ENCODE assay signal across 1 cellular context in genomic region chr15:41971089-41971892, GRCh38.
A peak's percentile ranks its signal among the peaks of the same experiment; 100 is the strongest.
TF ChIP-seq lines count a peak whose summit lies in the region.

No MANE protein-coding gene starts in this region.

TF ChIP-seq in HEK293, 187 proteins besides CTCF, POLR2A, EP300 and RAD21 (continued from another document and continues in another):
- TF ChIP-seq MZF1 (tag by site-specific recombination; IDR thresholded peaks at IDR 0.05; ENCODE audit: borderline replicate concordance): peak; percentile 40; the same call in 1 of the 2 replicates
- TF ChIP-seq ZNF530 (tag by site-specific recombination; IDR thresholded peaks at IDR 0.05; ENCODE audit: low read depth): no peak
- no peak for TF ChIP-seq ZNF202 (tag by site-specific recombination; IDR thresholded peaks at IDR 0.05; ENCODE audit: borderline replicate concordance)
- TF ChIP-seq ZNF335 (tag by site-specific recombination; conservative IDR thresholded peaks at IDR 0.05): 0 out of 2 replicates have a peak, but pooled peaks have one; percentile 76
- no peak for TF ChIP-seq MEIS1 (CRISPR knock-in tag; IDR thresholded peaks at IDR 0.05; ENCODE audit: borderline replicate concordance)
- no peak for TF ChIP-seq ZNF239 (tag by site-specific recombination; IDR thresholded peaks at IDR 0.05)
- TF ChIP-seq INSM2 (tag by site-specific recombination; IDR thresholded peaks at IDR 0.05): no peak
- no peak for TF ChIP-seq FEZF1 (tag by site-specific recombination; IDR thresholded peaks at IDR 0.05)
- no peak for TF ChIP-seq KLF1 (tag by site-specific recombination; IDR thresholded peaks at IDR 0.05)
- TF ChIP-seq SP7 (tag by site-specific recombination; IDR thresholded peaks at IDR 0.05): peak; percentile 58; the same call in 1 of the 2 replicates
- TF ChIP-seq SP2 (tag by site-specific recombination; IDR thresholded peaks at IDR 0.05): peak; percentile 72
- TF ChIP-seq PATZ1 (tag by site-specific recombination; IDR thresholded peaks at IDR 0.05): peak; percentile 69
- no peak for TF ChIP-seq ZXDB (tag by site-specific recombination; IDR thresholded peaks at IDR 0.05)
- TF ChIP-seq PRDM6 (tag by site-specific recombination; IDR thresholded peaks at IDR 0.05): no peak
- peak; percentile 61 for TF ChIP-seq GLIS1 (tag by site-specific recombination; IDR thresholded peaks at IDR 0.05)
- TF ChIP-seq SCRT2 (tag by site-specific recombination; IDR thresholded peaks at IDR 0.05): peak; percentile 96
- no peak for TF ChIP-seq ZNF426 (tag by site-specific recombination; IDR thresholded peaks at IDR 0.05)
- peak; percentile 31; the same call in 1 of the 2 replicates for TF ChIP-seq ZBTB11 (tag by site-specific recombination; conservative IDR thresholded peaks at IDR 0.05; ENCODE audit: low read depth)
- TF ChIP-seq ZNF561 (tag by site-specific recombination; IDR thresholded peaks at IDR 0.05; ENCODE audit: borderline replicate concordance): 0 out of 2 replicates have a peak, but pooled peaks have one; percentile 36
- no peak for TF ChIP-seq ZNF302 (tag by site-specific recombination; IDR thresholded peaks at IDR 0.05; ENCODE audit: low read depth)
- TF ChIP-seq ZNF391 (tag by site-specific recombination; IDR thresholded peaks at IDR 0.05; ENCODE audit: borderline replicate concordance, low read depth): no peak
- TF ChIP-seq ZNF785 (tag by site-specific recombination; IDR thresholded peaks at IDR 0.05): no peak
- TF ChIP-seq ZNF112 (tag by site-specific recombination; IDR thresholded peaks at IDR 0.05): no peak
- no peak for TF ChIP-seq ZNF473 (tag by site-specific recombination; IDR thresholded peaks at IDR 0.05)
- TF ChIP-seq GLIS2 (tag by site-specific recombination; IDR thresholded peaks at IDR 0.05): peak; percentile 81
- TF ChIP-seq PRDM4 (tag by site-specific recombination; IDR thresholded peaks at IDR 0.05): peak; percentile 73
- peak; percentile 81 for TF ChIP-seq ZFHX2 (tag by site-specific recombination; conservative IDR thresholded peaks at IDR 0.05)
- peak; percentile 78; the same call in 1 of the 2 replicates for TF ChIP-seq ZNF24 (tag by site-specific recombination; IDR thresholded peaks at IDR 0.05)
- no peak for TF ChIP-seq ZNF398 (tag by site-specific recombination; IDR thresholded peaks at IDR 0.05)
- no peak for TF ChIP-seq GLI2 (tag by site-specific recombination; IDR thresholded peaks at IDR 0.05; ENCODE audit: borderline replicate concordance, low read depth)
- 0 out of 2 replicates have a peak, but pooled peaks have one; percentile 22 for TF ChIP-seq SCRT1 (tag by site-specific recombination; IDR thresholded peaks at IDR 0.05; ENCODE audit: borderline replicate concordance)
- TF ChIP-seq ATF2 (tag by site-specific recombination; IDR thresholded peaks at IDR 0.05; ENCODE audit: low read depth): no peak
- peak; percentile 26; the same call in 1 of the 2 replicates for TF ChIP-seq ZNF600 (tag by site-specific recombination; IDR thresholded peaks at IDR 0.05)
- no peak for TF ChIP-seq ZNF645 (tag by site-specific recombination; IDR thresholded peaks at IDR 0.05)
- no peak for TF ChIP-seq ZNF830 (tag by site-specific recombination; IDR thresholded peaks at IDR 0.05; ENCODE audit: low read depth)
- 0 out of 2 replicates have a peak, but pooled peaks have one; percentile 23 for TF ChIP-seq ZEB2 (tag by site-specific recombination; IDR thresholded peaks at IDR 0.05)
- TF ChIP-seq PRDM10 (tag by site-specific recombination; IDR thresholded peaks at IDR 0.05): peak; percentile 95
- TF ChIP-seq ZNF596 (tag by site-specific recombination; IDR thresholded peaks at IDR 0.05): no peak
- 0 out of 2 replicates have a peak, but pooled peaks have one; percentile 8 for TF ChIP-seq BCL11A (tag by site-specific recombination; IDR thresholded peaks at IDR 0.05; ENCODE audit: low read depth)
- 0 out of 2 replicates have a peak, but pooled peaks have one; percentile 36 for TF ChIP-seq PRDM1 (tag by site-specific recombination; IDR thresholded peaks at IDR 0.05)
